Comparison of ENCODE assay signal across 1 cellular context in the genomic region with DNA sequence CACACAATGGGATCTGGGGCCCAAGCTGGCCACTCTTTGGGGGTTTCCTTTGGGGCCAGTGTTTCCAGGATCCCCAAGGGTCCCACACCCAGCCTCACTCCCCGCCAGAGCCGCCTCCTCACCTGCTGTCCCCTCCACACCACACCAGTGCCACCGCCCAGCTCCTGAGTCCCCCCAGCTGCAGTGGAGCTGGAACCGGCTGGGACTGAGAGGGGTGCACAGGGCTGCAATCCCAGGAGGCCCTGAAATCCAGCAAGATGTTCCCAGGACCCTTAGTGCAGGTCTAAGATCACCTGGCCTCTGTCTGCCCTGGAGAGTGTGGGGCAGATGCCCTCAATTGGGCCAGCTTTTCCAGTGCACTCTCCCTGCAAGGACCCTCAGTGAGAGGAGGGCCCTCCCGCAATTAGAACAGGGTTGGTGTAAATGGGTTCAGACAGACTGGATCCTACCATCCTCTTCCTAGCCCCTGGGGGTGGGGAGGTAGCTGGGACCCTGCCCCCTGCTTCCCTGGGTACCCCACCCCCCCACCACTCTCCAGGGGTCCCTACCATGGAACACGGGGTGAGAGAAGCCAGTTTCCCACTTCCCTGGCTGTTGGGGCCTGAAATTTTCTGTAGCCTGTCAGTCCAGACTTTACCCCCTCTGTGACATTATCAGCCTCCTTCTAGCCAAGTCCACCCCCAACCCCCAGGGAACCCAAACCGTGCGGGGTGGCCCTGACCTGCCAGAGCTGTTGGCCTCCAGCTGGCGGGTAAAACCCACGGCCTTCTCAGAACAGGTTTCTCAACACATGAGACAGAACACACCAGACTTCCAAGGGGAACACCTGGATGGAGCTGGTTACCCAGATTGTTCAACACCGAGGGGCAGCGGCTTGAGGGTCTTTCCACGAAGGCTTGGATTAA.
TF ChIP-seq lines count a peak whose summit lies in the region.

No MANE protein-coding gene starts in this region.

TF ChIP-seq in GM23338, 12 proteins besides CTCF, POLR2A, EP300 and RAD21:
- TF ChIP-seq CREB1 (CRISPR knock-in tag; IDR thresholded peaks at IDR 0.05; ENCODE audit: low read depth) = no peak
- no peak for TF ChIP-seq NANOG (IDR thresholded peaks at IDR 0.05; ENCODE audit: borderline replicate concordance)
- no peak for TF ChIP-seq EZH2phosphoT487 (IDR thresholded peaks at IDR 0.05; ENCODE audit: unreplicated experiment)
- TF ChIP-seq, protein P1, sequence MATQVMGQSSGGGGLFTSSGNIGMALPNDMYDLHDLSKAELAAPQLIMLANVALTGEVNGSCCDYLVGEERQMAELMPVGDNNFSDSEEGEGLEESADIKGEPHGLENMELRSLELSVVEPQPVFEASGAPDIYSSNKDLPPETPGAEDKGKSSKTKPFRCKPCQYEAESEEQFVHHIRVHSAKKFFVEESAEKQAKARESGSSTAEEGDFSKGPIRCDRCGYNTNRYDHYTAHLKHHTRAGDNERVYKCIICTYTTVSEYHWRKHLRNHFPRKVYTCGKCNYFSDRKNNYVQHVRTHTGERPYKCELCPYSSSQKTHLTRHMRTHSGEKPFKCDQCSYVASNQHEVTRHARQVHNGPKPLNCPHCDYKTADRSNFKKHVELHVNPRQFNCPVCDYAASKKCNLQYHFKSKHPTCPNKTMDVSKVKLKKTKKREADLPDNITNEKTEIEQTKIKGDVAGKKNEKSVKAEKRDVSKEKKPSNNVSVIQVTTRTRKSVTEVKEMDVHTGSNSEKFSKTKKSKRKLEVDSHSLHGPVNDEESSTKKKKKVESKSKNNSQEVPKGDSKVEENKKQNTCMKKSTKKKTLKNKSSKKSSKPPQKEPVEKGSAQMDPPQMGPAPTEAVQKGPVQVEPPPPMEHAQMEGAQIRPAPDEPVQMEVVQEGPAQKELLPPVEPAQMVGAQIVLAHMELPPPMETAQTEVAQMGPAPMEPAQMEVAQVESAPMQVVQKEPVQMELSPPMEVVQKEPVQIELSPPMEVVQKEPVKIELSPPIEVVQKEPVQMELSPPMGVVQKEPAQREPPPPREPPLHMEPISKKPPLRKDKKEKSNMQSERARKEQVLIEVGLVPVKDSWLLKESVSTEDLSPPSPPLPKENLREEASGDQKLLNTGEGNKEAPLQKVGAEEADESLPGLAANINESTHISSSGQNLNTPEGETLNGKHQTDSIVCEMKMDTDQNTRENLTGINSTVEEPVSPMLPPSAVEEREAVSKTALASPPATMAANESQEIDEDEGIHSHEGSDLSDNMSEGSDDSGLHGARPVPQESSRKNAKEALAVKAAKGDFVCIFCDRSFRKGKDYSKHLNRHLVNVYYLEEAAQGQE (IDR thresholded peaks at IDR 0.05; ENCODE audit: unreplicated experiment) = no peak
- TF ChIP-seq JUNB (IDR thresholded peaks at IDR 0.05; ENCODE audit: unreplicated experiment) = no peak
- TF ChIP-seq, protein P2, sequence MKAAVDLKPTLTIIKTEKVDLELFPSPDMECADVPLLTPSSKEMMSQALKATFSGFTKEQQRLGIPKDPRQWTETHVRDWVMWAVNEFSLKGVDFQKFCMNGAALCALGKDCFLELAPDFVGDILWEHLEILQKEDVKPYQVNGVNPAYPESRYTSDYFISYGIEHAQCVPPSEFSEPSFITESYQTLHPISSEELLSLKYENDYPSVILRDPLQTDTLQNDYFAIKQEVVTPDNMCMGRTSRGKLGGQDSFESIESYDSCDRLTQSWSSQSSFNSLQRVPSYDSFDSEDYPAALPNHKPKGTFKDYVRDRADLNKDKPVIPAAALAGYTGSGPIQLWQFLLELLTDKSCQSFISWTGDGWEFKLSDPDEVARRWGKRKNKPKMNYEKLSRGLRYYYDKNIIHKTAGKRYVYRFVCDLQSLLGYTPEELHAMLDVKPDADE (IDR thresholded peaks at IDR 0.05) = no peak
- no peak for TF ChIP-seq POLR2AphosphoS5 (IDR thresholded peaks at IDR 0.05; ENCODE audit: low read depth)
- no peak for TF ChIP-seq EZH2 (IDR thresholded peaks at IDR 0.05; ENCODE audit: low read depth, unreplicated experiment)
- no peak for TF ChIP-seq STAT1 (IDR thresholded peaks at IDR 0.05; ENCODE audit: unreplicated experiment)
- TF ChIP-seq, protein P3, sequence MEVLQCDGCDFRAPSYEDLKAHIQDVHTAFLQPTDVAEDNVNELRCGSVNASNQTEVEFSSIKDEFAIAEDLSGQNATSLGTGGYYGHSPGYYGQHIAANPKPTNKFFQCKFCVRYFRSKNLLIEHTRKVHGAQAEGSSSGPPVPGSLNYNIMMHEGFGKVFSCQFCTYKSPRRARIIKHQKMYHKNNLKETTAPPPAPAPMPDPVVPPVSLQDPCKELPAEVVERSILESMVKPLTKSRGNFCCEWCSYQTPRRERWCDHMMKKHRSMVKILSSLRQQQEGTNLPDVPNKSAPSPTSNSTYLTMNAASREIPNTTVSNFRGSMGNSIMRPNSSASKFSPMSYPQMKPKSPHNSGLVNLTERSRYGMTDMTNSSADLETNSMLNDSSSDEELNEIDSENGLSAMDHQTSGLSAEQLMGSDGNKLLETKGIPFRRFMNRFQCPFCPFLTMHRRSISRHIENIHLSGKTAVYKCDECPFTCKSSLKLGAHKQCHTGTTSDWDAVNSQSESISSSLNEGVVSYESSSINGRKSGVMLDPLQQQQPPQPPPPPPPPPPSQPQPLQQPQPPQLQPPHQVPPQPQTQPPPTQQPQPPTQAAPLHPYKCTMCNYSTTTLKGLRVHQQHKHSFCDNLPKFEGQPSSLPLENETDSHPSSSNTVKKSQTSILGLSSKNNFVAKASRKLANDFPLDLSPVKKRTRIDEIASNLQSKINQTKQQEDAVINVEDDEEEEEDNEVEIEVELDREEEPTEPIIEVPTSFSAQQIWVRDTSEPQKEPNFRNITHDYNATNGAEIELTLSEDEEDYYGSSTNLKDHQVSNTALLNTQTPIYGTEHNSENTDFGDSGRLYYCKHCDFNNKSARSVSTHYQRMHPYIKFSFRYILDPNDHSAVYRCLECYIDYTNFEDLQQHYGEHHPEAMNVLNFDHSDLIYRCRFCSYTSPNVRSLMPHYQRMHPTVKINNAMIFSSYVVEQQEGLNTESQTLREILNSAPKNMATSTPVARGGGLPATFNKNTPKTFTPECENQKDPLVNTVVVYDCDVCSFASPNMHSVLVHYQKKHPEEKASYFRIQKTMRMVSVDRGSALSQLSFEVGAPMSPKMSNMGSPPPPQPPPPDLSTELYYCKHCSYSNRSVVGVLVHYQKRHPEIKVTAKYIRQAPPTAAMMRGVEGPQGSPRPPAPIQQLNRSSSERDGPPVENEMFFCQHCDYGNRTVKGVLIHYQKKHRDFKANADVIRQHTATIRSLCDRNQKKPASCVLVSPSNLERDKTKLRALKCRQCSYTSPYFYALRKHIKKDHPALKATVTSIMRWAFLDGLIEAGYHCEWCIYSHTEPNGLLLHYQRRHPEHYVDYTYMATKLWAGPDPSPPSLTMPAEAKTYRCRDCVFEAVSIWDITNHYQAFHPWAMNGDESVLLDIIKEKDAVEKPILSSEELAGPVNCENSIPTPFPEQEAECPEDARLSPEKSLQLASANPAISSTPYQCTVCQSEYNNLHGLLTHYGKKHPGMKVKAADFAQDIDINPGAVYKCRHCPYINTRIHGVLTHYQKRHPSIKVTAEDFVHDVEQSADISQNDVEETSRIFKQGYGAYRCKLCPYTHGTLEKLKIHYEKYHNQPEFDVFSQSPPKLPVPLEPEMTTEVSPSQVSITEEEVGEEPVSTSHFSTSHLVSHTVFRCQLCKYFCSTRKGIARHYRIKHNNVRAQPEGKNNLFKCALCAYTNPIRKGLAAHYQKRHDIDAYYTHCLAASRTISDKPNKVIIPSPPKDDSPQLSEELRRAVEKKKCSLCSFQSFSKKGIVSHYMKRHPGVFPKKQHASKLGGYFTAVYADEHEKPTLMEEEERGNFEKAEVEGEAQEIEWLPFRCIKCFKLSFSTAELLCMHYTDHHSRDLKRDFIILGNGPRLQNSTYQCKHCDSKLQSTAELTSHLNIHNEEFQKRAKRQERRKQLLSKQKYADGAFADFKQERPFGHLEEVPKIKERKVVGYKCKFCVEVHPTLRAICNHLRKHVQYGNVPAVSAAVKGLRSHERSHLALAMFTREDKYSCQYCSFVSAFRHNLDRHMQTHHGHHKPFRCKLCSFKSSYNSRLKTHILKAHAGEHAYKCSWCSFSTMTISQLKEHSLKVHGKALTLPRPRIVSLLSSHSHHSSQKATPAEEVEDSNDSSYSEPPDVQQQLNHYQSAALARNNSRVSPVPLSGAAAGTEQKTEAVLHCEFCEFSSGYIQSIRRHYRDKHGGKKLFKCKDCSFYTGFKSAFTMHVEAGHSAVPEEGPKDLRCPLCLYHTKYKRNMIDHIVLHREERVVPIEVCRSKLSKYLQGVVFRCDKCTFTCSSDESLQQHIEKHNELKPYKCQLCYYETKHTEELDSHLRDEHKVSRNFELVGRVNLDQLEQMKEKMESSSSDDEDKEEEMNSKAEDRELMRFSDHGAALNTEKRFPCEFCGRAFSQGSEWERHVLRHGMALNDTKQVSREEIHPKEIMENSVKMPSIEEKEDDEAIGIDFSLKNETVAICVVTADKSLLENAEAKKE (CRISPR knock-in tag; IDR thresholded peaks at IDR 0.05) = no peak
- no peak for TF ChIP-seq ZNF331 (CRISPR knock-in tag; IDR thresholded peaks at IDR 0.05; ENCODE audit: low read depth)
- no peak for TF ChIP-seq ZNF114 (CRISPR knock-in tag; IDR thresholded peaks at IDR 0.05)
